ENCODE assay signal across 1 cellular context in genomic region chr5:154199263-154199662, GRCh38.
TF ChIP-seq lines count a peak whose summit lies in the region.

No MANE protein-coding gene starts in this region.

TF ChIP-seq in IMR-90, 13 proteins besides CTCF, POLR2A, EP300 and RAD21:
- TF ChIP-seq CEBPB (IDR thresholded peaks at IDR 0.05; ENCODE audit: low read depth, low read length), result no peak
- TF ChIP-seq ELK1 (IDR thresholded peaks at IDR 0.05; ENCODE audit: borderline replicate concordance, low read depth, low read length), result no peak
- no peak for TF ChIP-seq MAFK (IDR thresholded peaks at IDR 0.05; ENCODE audit: low read depth, low read length)
- TF ChIP-seq MAZ (IDR thresholded peaks at IDR 0.05; ENCODE audit: borderline replicate concordance, low read depth, low read length), result no peak
- TF ChIP-seq RFX5 (IDR thresholded peaks at IDR 0.05; ENCODE audit: low read depth, low read length), result no peak
TF ChIP-seq in IMR-90: peak in this region for 0.
